Comparison of ENCODE assay signal across 15 cellular contexts in genomic region chr9:93124793-93125192, GRCh38. TPM values are rescaled to one million over a fixed set of nuclear protein-coding genes. Genes with fewer than 3 reads are reported as not detected.
DNase-seq lines count a peak whose midpoint lies in the region; ATAC-seq and TF ChIP-seq lines count a peak whose summit lies in the region.
"Had no signal": no experiment of that assay in that cellular context is flagged by ENCODE, and none has a peak within 500 bp of the region (broad histone marks: within the 10 kb centered on the region; RNA-seq: fewer than 3 reads in every experiment).

No MANE protein-coding gene starts in this region.

- peak overlapping the region; percentile 7 for H3K4me3 Mint-ChIP-seq in central memory CD8-positive, alpha-beta T cell
- H3K4me3 Mint-ChIP-seq: neural crest cell; stimulated activated naive CD8-positive, alpha-beta T cell treated with anti-CD3 and anti-CD28 coated beads, Interleukin-15, Interleukin-2, amounts not matched to agents 100 ng/mL and 50 ng/mL, for 24 hours had no signal

- no peaks in the 10 kb centered on the region for H3K9me3 Mint-ChIP-seq in central memory CD8-positive, alpha-beta T cell
- H3K9me3 Mint-ChIP-seq: neural crest cell; stimulated activated naive CD8-positive, alpha-beta T cell treated with anti-CD3 and anti-CD28 coated beads, Interleukin-15, Interleukin-2, amounts not matched to agents 100 ng/mL and 50 ng/mL, for 24 hours had no signal

- peak; percentile 1 for DNase-seq in Ammon's horn (ENCODE audit: low spot score)
- peak; percentile 4 for DNase-seq in Daoy (ENCODE audit: low read depth)
- no peak for DNase-seq in central memory CD8-positive, alpha-beta T cell (ENCODE audit: low spot score in 2 of 2)
- peak; percentile 22 for DNase-seq in omental fat pad (ENCODE audit: low spot score)
- no peak for DNase-seq in HPDE6-E6E7 (ENCODE audit: extremely low spot score)
- DNase-seq in OCI-M1 (lab: John Stamatoyannopoulos, UW): no peak
- DNase-seq: activated CD4-positive, CD25-positive, alpha-beta regulatory T cell; BE2C; DND-41; HCEC 1CT had no signal

- TF ChIP-seq CTCF in omental fat pad (IDR thresholded peaks at IDR 0.05): no peak

- ATAC-seq in central memory CD8-positive, alpha-beta T cell (replicated peaks; ENCODE audit: extremely low read depth, poor library complexity, severe bottlenecking): no peak
- ATAC-seq in omental fat pad (ENCODE audit: low FRiP score): no peak
- ATAC-seq in HG03354 (IDR thresholded peaks at IDR 0.05; ENCODE audit: poor library complexity, severe bottlenecking, unreplicated experiment): no peak
- no peak for ATAC-seq in HG02642 (IDR thresholded peaks at IDR 0.05; ENCODE audit: poor library complexity, unreplicated experiment)

- peak overlapping the region; percentile 69 for H3K27ac Mint-ChIP-seq in central memory CD8-positive, alpha-beta T cell (ENCODE audit: low read depth)
- H3K27ac Mint-ChIP-seq: stimulated activated naive CD8-positive, alpha-beta T cell treated with anti-CD3 and anti-CD28 coated beads, Interleukin-15, Interleukin-2, amounts not matched to agents 100 ng/mL and 50 ng/mL, for 24 hours had no signal

- H3K36me3 Mint-ChIP-seq in central memory CD8-positive, alpha-beta T cell (ENCODE audit: insufficient read depth): peaks cover 49% of the 10 kb centered on the region

- H3K4me1 Mint-ChIP-seq in central memory CD8-positive, alpha-beta T cell: peaks cover 44% of the 10 kb centered on the region

- no peaks in the 10 kb centered on the region for H3K27me3 Mint-ChIP-seq in central memory CD8-positive, alpha-beta T cell
- H3K27me3 Mint-ChIP-seq: stimulated activated naive CD8-positive, alpha-beta T cell treated with anti-CD3 and anti-CD28 coated beads, Interleukin-15, Interleukin-2, amounts not matched to agents 100 ng/mL and 50 ng/mL, for 24 hours had no signal

RNA-seq across cellular contexts. Expression of gene NINJ1, which starts 9.3 kb away (rescaled TPM):
- total RNA-seq in Daoy (2014; rRNA removed; shearing (Covaris generic)): 18.2 and 19.9 TPM in 2 replicates
- 100 to 1,000 TPM in 2 of 4 donors, 10 to 100 TPM in 2; 63.3 to 137 (median 104) TPM for total RNA-seq in omental fat pad

RNA-seq across cellular contexts. Expression of gene CARD19, which starts 28.8 kb away (rescaled TPM):
- 36.1 and 64.4 TPM in 2 replicates for total RNA-seq in Daoy (2014; rRNA removed; shearing (Covaris generic))
- 10 to 100 TPM; 45.7 to 76.5 (median 57.9) TPM for total RNA-seq in omental fat pad

RNA-seq across cellular contexts. Expression of gene WNK2, which starts 59.1 kb away (rescaled TPM):
- 1.4 and 2.8 TPM in 2 replicates for total RNA-seq in Daoy (2014; rRNA removed; shearing (Covaris generic))
- total RNA-seq in omental fat pad: 1 to 10 TPM in 1 of 4 donors, under 1 TPM in 3; 0.28 to 1.7 (median 0.47) TPM
- total RNA-seq: ascending aorta had no signal

Comparison
In these comparisons a context has a peak if more than half of its experiments do, and no peak if none do; other contexts are left out.
1. DNase-seq: peak in Ammon's horn (single experiment), Daoy (single experiment) and omental fat pad (single experiment); none in central memory CD8-positive, alpha-beta T cell (0 of 2), HPDE6-E6E7 (single experiment) and OCI-M1 (single experiment).